ENCODE assay signal across 19 cellular contexts in the genomic region with DNA sequence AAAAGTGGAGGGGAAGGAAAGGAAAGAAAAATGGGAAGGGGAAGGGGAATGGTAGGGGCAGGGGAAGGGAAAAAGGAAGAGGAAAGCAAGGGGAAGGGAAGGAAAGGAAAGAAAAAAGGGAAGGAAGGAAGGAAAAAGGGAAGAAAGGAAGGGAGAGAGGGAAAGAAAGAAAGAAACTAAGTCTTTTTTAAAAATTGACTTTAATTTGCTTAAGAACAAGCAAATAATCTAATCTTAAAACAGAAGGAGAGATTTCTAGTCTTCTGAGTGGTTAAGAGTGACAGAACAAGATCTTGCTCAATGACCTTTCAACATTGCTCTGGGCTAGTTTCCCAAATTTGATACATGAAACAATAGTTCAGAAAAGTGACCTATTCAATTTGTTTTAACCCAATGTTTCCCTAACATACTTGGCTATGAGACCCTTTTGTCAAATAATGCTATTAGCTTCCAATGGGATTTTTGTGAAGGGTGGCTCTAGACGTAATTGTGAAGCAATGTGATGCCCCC.
"Had no signal": no experiment of that assay in that cellular context is flagged by ENCODE, and none has a peak within 500 bp of the region (broad histone marks: within the 10 kb centered on the region; RNA-seq: fewer than 3 reads in every experiment).

No MANE protein-coding gene starts in this region.

- H3K4me3 Mint-ChIP-seq: activated CD8-positive, alpha-beta memory T cell treated with anti-CD3 and anti-CD28 coated beads, Interleukin-2, amount 10 ng/mL, durations not matched to agents 7 days and 5 days; mesothelial cell of epicardium; neural crest cell; stimulated activated memory B cell treated with anti-CD40 and anti-IgM and Interleukin-4, amounts not matched to agents 10 μg/mL and 1 μg/mL and 100 μg/mL, for 72 hours; type B pancreatic cell had no signal

- H3K36me3 Mint-ChIP-seq: activated CD8-positive, alpha-beta memory T cell treated with anti-CD3 and anti-CD28 coated beads, Interleukin-2, amount 10 ng/mL, durations not matched to agents 7 days and 5 days; mesothelial cell of epicardium; stimulated activated memory B cell treated with anti-CD40 and anti-IgM and Interleukin-4, amounts not matched to agents 10 μg/mL and 1 μg/mL and 100 μg/mL, for 72 hours; type B pancreatic cell had no signal

- FAIRE-seq: small intestine had no signal

- ATAC-seq: activated CD8-positive, alpha-beta memory T cell treated with anti-CD3 and anti-CD28 coated beads, Interleukin-2, amount 10 ng/mL, durations not matched to agents 7 days and 5 days had no signal

- H3K27ac Mint-ChIP-seq: activated CD8-positive, alpha-beta memory T cell treated with anti-CD3 and anti-CD28 coated beads, Interleukin-2, amount 10 ng/mL, durations not matched to agents 7 days and 5 days; mesothelial cell of epicardium; stimulated activated memory B cell treated with anti-CD40 and anti-IgM and Interleukin-4, amounts not matched to agents 10 μg/mL and 1 μg/mL and 100 μg/mL, for 72 hours had no signal

- H3K4me1 Mint-ChIP-seq: activated CD8-positive, alpha-beta memory T cell treated with anti-CD3 and anti-CD28 coated beads, Interleukin-2, amount 10 ng/mL, durations not matched to agents 7 days and 5 days; mesothelial cell of epicardium; stimulated activated memory B cell treated with anti-CD40 and anti-IgM and Interleukin-4, amounts not matched to agents 10 μg/mL and 1 μg/mL and 100 μg/mL, for 72 hours had no signal

- H3K4me1 ChIP-seq: ascending aorta, foreskin keratinocyte had no signal

- H3K36me3 ChIP-seq: ascending aorta had no signal

- H3K27me3 Mint-ChIP-seq: type B pancreatic cell had no signal

- DNase-seq: activated CD4-positive, alpha-beta T cell treated with anti-CD3 and anti-CD28 coated beads, Interleukin-2, amount 50 U/mL, for 48 hours; activated CD4-positive, CD25-positive, alpha-beta regulatory T cell treated with anti-CD3 and anti-CD28 coated beads, Interleukin-2, amount 50 U/mL, for 72 hours; activated CD8-positive, alpha-beta memory T cell treated with anti-CD3 and anti-CD28 coated beads, Interleukin-2, amount 10 ng/mL, durations not matched to agents 7 days and 5 days; activated gamma-delta T cell; activated T-cell treated with anti-CD3 and anti-CD28 coated beads, Interleukin-2, amount 50 U/mL, for 48 hours; effector CD8-positive, alpha-beta T cell; foreskin keratinocyte; head of caudate nucleus; left ventricle myocardium superior; retina; small intestine; substantia nigra had no signal

- H3K4me3 ChIP-seq: ascending aorta, coronary artery had no signal

- H3K9me3 ChIP-seq: ascending aorta had no signal

- H3K9me3 Mint-ChIP-seq: mesothelial cell of epicardium; neural crest cell; stimulated activated memory B cell treated with anti-CD40 and anti-IgM and Interleukin-4, amounts not matched to agents 10 μg/mL and 1 μg/mL and 100 μg/mL, for 72 hours; type B pancreatic cell had no signal

- H3K27ac ChIP-seq: ascending aorta, coronary artery, epithelial cell of prostate, foreskin keratinocyte had no signal

- H3K27me3 ChIP-seq: ascending aorta had no signal
